In the genomic region with DNA sequence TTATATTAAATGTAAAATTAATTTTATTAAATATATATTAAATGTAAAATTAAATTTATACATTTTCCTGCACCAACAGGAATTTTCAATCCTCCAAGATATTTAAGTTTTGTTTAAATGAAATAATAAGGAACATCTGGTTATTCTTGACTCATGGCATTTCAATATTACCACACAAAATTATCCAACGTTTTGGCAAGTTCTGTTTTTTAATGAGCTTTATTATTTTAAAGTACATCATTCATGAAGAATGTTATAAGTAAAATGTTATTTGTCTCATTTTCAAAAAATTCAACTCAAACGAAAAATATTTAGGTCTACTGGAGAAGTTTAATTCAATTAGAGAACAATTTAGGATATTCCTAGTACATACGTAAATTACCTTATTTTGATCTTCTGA, we compare ENCODE assay signal across 28 cellular contexts.
A peak's percentile ranks its signal among the peaks of the same experiment; 100 is the strongest.
DNase-seq lines count a peak whose midpoint lies in the region; ATAC-seq, FAIRE-seq and TF ChIP-seq lines count a peak whose summit lies in the region.
"Had no signal": no experiment of that assay in that cellular context is flagged by ENCODE, and none has a peak within 500 bp of the region (broad histone marks: within the 10 kb centered on the region; RNA-seq: fewer than 3 reads in every experiment).

No MANE protein-coding gene starts in this region.

- H3K9ac ChIP-seq in kidney (ENCODE audit: low read length in 2 of 2) = no peak overlapping the region
- H3K9ac ChIP-seq: BLaER1 treated with 17β-estradiol and CSF1 and Interleukin-3, amounts not matched to agents 10 nM and 100 nM; SK-N-SH had no signal

- H3K27ac Mint-ChIP-seq in WTC11 = no peak overlapping the region
- H3K27ac Mint-ChIP-seq: CD4-positive, alpha-beta memory T cell had no signal

- FAIRE-seq in kidney (lab: Jason Lieb, UNC) = no peak
- FAIRE-seq: GM12892 had no signal

- H3K4me3 ChIP-seq in fibroblast of mammary gland (ENCODE audit: control insufficient read depth, low read depth, low read length) (no peak overlapping the region), kidney (ENCODE audit: low read length in 2 of 2) (no peak overlapping the region)
- H3K4me3 ChIP-seq: BLaER1 treated with 17β-estradiol and CSF1 and Interleukin-3, amounts not matched to agents 10 nM and 100 nM had no signal

- CTCF ChIA-PET in WTC11 (lab: Charles Lee) = no interaction called here

- ATAC-seq in WTC11 (no peak), HG03039 (IDR thresholded peaks at IDR 0.05; ENCODE audit: unreplicated experiment) (no peak)
- ATAC-seq: HCT116, Panc1 had no signal

- no peaks in the 10 kb centered on the region for H3K36me3 ChIP-seq in kidney (ENCODE audit: control insufficient read depth in 1 of 2, insufficient read depth in 2 of 2, low read length in 2 of 2)
- H3K36me3 ChIP-seq: BLaER1 treated with 17β-estradiol and CSF1 and Interleukin-3, amounts not matched to agents 10 nM and 100 nM had no signal

- H3K9me3 Mint-ChIP-seq in WTC11 = no peaks in the 10 kb centered on the region

- H3K36me3 Mint-ChIP-seq in WTC11 = no peaks in the 10 kb centered on the region
- H3K36me3 Mint-ChIP-seq: CD4-positive, alpha-beta memory T cell had no signal

- TF ChIP-seq CTCF in WTC11 (IDR thresholded peaks at IDR 0.05) (no peak), fibroblast of mammary gland (conservative IDR thresholded peaks at IDR 0.05; ENCODE audit: control insufficient read depth, insufficient read depth, low read depth, low read length) (no peak), kidney (IDR thresholded peaks at IDR 0.05; ENCODE audit: borderline replicate concordance, extremely low read depth, insufficient read depth) (no peak)

- intact Hi-C loops in kidney (cut with DNase I) = no loop called here

- peak; percentile 6 for DNase-seq in ELR (ENCODE audit: low read depth)
- DNase-seq in WTC11 (ENCODE audit: low spot score) = no peak
- peak; percentile 60 for DNase-seq in fibroblast of mammary gland (ENCODE audit: low read depth)
- DNase-seq in occipital lobe (lab: John Stamatoyannopoulos, UW) = no peak
- DNase-seq in effector CD8-positive, alpha-beta T cell (lab: John Stamatoyannopoulos, UW) = no peak
- no peak for DNase-seq in kidney
- DNase-seq: ACHN; Caco-2; CD4-positive, alpha-beta memory T cell; DMS 273 treated with DMSO at 0.1 percent for 48 hours; DMS79 treated with DMSO at 0.1 percent for 48 hours; GOT3; Kasumi-1; NCI-H1048; NCI-H1417 treated with DMSO at 0.1 percent for 48 hours; NCI-H187; NCI-H2171; NCI-H345; NCI-H524; NCI-H774; NK-92 treated with Interleukin-12 subunit alpha and Interleukin-12 subunit beta, amount 100 ng/mL, for 24 hours; SIG-M5; SK-N-SH had no signal

- no peaks in the 10 kb centered on the region for H3K4me1 ChIP-seq in kidney (ENCODE audit: control insufficient read depth in 1 of 2, insufficient read depth in 1 of 2, low read depth in 1 of 2, low read length in 2 of 2)
- H3K4me1 ChIP-seq: BLaER1 treated with 17β-estradiol and CSF1 and Interleukin-3, amounts not matched to agents 10 nM and 100 nM; Caco-2 had no signal

- no peak overlapping the region for H3K27ac ChIP-seq in kidney (ENCODE audit: low read depth in 2 of 2, low read length in 2 of 2)
- H3K27ac ChIP-seq: BLaER1 treated with 17β-estradiol and CSF1 and Interleukin-3, amounts not matched to agents 10 nM and 100 nM had no signal

- H3K4me3 Mint-ChIP-seq in WTC11 = no peak overlapping the region
- H3K4me3 Mint-ChIP-seq: CD4-positive, alpha-beta memory T cell had no signal

- POLR2A ChIA-PET in WTC11 (lab: Charles Lee) = no interaction called here

- H3K4me1 Mint-ChIP-seq in WTC11 = no peaks in the 10 kb centered on the region
- H3K4me1 Mint-ChIP-seq: CD4-positive, alpha-beta memory T cell had no signal

- H3K9me3 ChIP-seq in kidney (ENCODE audit: control insufficient read depth in 1 of 2, low read length in 2 of 2) = no peaks in the 10 kb centered on the region
- H3K9me3 ChIP-seq: Caco-2, SK-N-SH had no signal

- no peaks in the 10 kb centered on the region for H3K27me3 Mint-ChIP-seq in WTC11 (ENCODE audit: low read depth)
- H3K27me3 Mint-ChIP-seq: CD4-positive, alpha-beta memory T cell had no signal

TF ChIP-seq in WTC11, 78 proteins besides CTCF, POLR2A, EP300 and RAD21:
- peak; percentile 68; the same call in 1 of the 2 replicates for TF ChIP-seq HMGA2 (CRISPR knock-in tag; IDR thresholded peaks at IDR 0.05)
- TF ChIP-seq, protein P1, sequence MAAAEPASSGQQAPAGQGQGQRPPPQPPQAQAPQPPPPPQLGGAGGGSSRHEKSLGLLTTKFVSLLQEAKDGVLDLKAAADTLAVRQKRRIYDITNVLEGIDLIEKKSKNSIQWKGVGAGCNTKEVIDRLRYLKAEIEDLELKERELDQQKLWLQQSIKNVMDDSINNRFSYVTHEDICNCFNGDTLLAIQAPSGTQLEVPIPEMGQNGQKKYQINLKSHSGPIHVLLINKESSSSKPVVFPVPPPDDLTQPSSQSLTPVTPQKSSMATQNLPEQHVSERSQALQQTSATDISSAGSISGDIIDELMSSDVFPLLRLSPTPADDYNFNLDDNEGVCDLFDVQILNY (CRISPR knock-in tag; IDR thresholded peaks at IDR 0.05) = no peak

Comparison
In these comparisons a context has a peak if more than half of its experiments do, and no peak if none do; other contexts are left out.
1. DNase-seq: peak in ELR (single experiment) and fibroblast of mammary gland (single experiment); none in WTC11 (single experiment), occipital lobe (single experiment), effector CD8-positive, alpha-beta T cell (single experiment) and kidney (single experiment).